ENCODE assay signal across 8 cellular contexts in genomic region chr18:63366270-63366990, GRCh38. TPM values are rescaled to one million over a fixed set of nuclear protein-coding genes. Genes with fewer than 3 reads are reported as not detected.
DNase-seq lines count a peak whose midpoint lies in the region; ATAC-seq and TF ChIP-seq lines count a peak whose summit lies in the region.

No MANE protein-coding gene starts in this region.

- peak overlapping the region; percentile 91 for H2AFZ ChIP-seq in SU-DHL-6 (ENCODE audit: low read depth, low read length, severe bottlenecking)

- H3K27me3 ChIP-seq in HL-60 (ENCODE audit: insufficient read depth, poor library complexity, severe bottlenecking): no peaks in the 10 kb centered on the region
- H3K27me3 ChIP-seq in SU-DHL-6 (ENCODE audit: low read length): no peaks in the 10 kb centered on the region
- no peaks in the 10 kb centered on the region for H3K27me3 ChIP-seq in adipocyte (replicated peaks; ENCODE audit: control insufficient read depth, insufficient read depth, low read length)
- no peaks in the 10 kb centered on the region for H3K27me3 ChIP-seq in left ventricle myocardium inferior (ENCODE audit: low read depth)
- H3K27me3 ChIP-seq in uterus: no peaks in the 10 kb centered on the region

- H3K27ac ChIP-seq in HL-60 (replicated peaks) (peak overlapping the region; percentile 52), SU-DHL-6 (ENCODE audit: low read depth, low read length) (no peak overlapping the region), left ventricle myocardium inferior (replicated peaks) (peak overlapping the region; percentile 98), uterus (peak overlapping the region; percentile 93 to 95)

- peaks cover 24% of the 10 kb centered on the region for H3K4me1 ChIP-seq in adipocyte (ENCODE audit: control insufficient read depth, insufficient read depth, low read length)
- H3K4me1 ChIP-seq in left ventricle myocardium inferior: peaks cover 45% of the 10 kb centered on the region
- no peaks in the 10 kb centered on the region for H3K4me1 ChIP-seq in uterus

- no peaks in the 10 kb centered on the region for H3K9me2 ChIP-seq in SU-DHL-6 (replicated peaks; ENCODE audit: insufficient read depth, low read length)

- peak; percentile 25 for ATAC-seq in GM19463 (IDR thresholded peaks at IDR 0.05; ENCODE audit: unreplicated experiment)

- no peaks in the 10 kb centered on the region for H4K20me1 ChIP-seq in SU-DHL-6 (ENCODE audit: low read depth, low read length)

- peak overlapping the region; percentile 79 for H3K9ac ChIP-seq in SU-DHL-6 (ENCODE audit: low read length)
- H3K9ac ChIP-seq in adipocyte (ENCODE audit: low read length): peak overlapping the region; percentile 95

- no peaks in the 10 kb centered on the region for H3F3A ChIP-seq in SU-DHL-6 (ENCODE audit: insufficient read depth)

- DNase-seq in COLO668 (lab: John Stamatoyannopoulos, UW; ENCODE audit: unreplicated experiment): peak; percentile 80
- peak in 1 of 2 experiments; percentile 58 for DNase-seq in HL-60 (ENCODE audit: low read depth in 1 of 2, low spot score in 1 of 2)
- DNase-seq in adipocyte (ENCODE audit: low read depth): peak; percentile 74
- DNase-seq in left ventricle myocardium inferior: peak; percentile 21
- peak; percentile 40 for DNase-seq in putamen (ENCODE audit: low spot score)
- DNase-seq in uterus: peak; percentile 46 to 60

- H3K36me3 ChIP-seq in SU-DHL-6 (ENCODE audit: low read length): no peaks in the 10 kb centered on the region
- H3K36me3 ChIP-seq in adipocyte (ENCODE audit: control insufficient read depth, insufficient read depth, low read length, severe bottlenecking): peaks cover 12% of the 10 kb centered on the region
- peaks cover 16% of the 10 kb centered on the region for H3K36me3 ChIP-seq in left ventricle myocardium inferior
- no peaks in the 10 kb centered on the region for H3K36me3 ChIP-seq in uterus

- H3K9me3 ChIP-seq in SU-DHL-6 (ENCODE audit: insufficient read depth, low read length) (no peaks in the 10 kb centered on the region), adipocyte (ENCODE audit: control insufficient read depth, low read length) (no peaks in the 10 kb centered on the region), left ventricle myocardium inferior (replicated peaks) (no peaks in the 10 kb centered on the region), uterus (no peaks in the 10 kb centered on the region)

- TF ChIP-seq CTCF in HL-60 (IDR thresholded peaks at IDR 0.05; ENCODE audit: insufficient read depth, low read length) (no peak), SU-DHL-6 (IDR thresholded peaks at IDR 0.05; ENCODE audit: insufficient read depth, low read length, poor library complexity, severe bottlenecking) (no peak), left ventricle myocardium inferior (IDR thresholded peaks at IDR 0.05; ENCODE audit: borderline replicate concordance) (no peak), uterus (IDR thresholded peaks at IDR 0.05) (no peak)

- no peak for TF ChIP-seq POLR2A in uterus (IDR thresholded peaks at IDR 0.05)

- H3K79me2 ChIP-seq in SU-DHL-6 (ENCODE audit: insufficient read depth, low read length): no peaks in the 10 kb centered on the region

- peak overlapping the region; percentile 88 for H3K4me2 ChIP-seq in SU-DHL-6 (ENCODE audit: low read depth, low read length, poor library complexity, severe bottlenecking)

- H3K4me3 ChIP-seq in HL-60 (replicated peaks; ENCODE audit: insufficient read depth, low read length) (peak overlapping the region; percentile 96), SU-DHL-6 (ENCODE audit: insufficient read depth, low read length, poor library complexity, severe bottlenecking) (peak overlapping the region; percentile 75), adipocyte (ENCODE audit: low read length) (peak overlapping the region; percentile 99), left ventricle myocardium inferior (peak overlapping the region; percentile 97), uterus (peak overlapping the region; percentile 50 to 88)

- intact Hi-C loops in left ventricle myocardium inferior (cut with micrococcal nuclease) (loop anchor here (10.0 kb wide), 1 partner anchor 68 kb away; no protein-coding TSS in a partner anchor), uterus (cut with DNase I; ENCODE audit: low total_unique reads) (no loop called here)

RNA-seq across cellular contexts. Expression of gene KDSR, which starts 0.6 kb away (rescaled TPM):
- total RNA-seq in left ventricle myocardium inferior (31.3 TPM), uterus (10 to 100 TPM; 12.6 to 68.6 (median 29.3) TPM)

RNA-seq across cellular contexts. Expression of gene BCL2, which starts 46.9 kb away (rescaled TPM):
- total RNA-seq in left ventricle myocardium inferior (7.3 TPM), uterus (10 to 100 TPM; 16.1 to 61.1 (median 36.9) TPM)

RNA-seq across cellular contexts. Expression of gene VPS4B, which starts 55.8 kb away (rescaled TPM):
- 16.7 TPM for total RNA-seq in left ventricle myocardium inferior
- 100 to 1,000 TPM in 1 of 4 donors, 10 to 100 TPM in 3; 32.4 to 214 (median 52.2) TPM for total RNA-seq in uterus
